In genomic region chr20:32433311-32434021, GRCh38 we compare ENCODE assay signal across 17 cellular contexts.
DNase-seq lines count a peak whose midpoint lies in the region; ATAC-seq, FAIRE-seq and TF ChIP-seq lines count a peak whose summit lies in the region.
"Had no signal": no experiment of that assay in that cellular context is flagged by ENCODE, and none has a peak within 500 bp of the region (broad histone marks: within the 10 kb centered on the region; RNA-seq: fewer than 3 reads in every experiment).

No MANE protein-coding gene starts in this region.

- TF ChIP-seq EP300 in K562 (IDR thresholded peaks at IDR 0.05; ENCODE audit: low read length), result no peak

- H2AFZ ChIP-seq in K562 (ENCODE audit: low read depth, low read length) (no peak overlapping the region), hepatocyte (no peak overlapping the region)
- H2AFZ ChIP-seq: GM23248 had no signal

- H3K36me3 ChIP-seq in K562 (ENCODE audit: control insufficient read depth, insufficient read depth, low read length), result peaks cover 98% of the 10 kb centered on the region
- H3K36me3 ChIP-seq in hepatocyte (replicated peaks; ENCODE audit: insufficient read depth, low read depth), result peaks cover 17% of the 10 kb centered on the region
- H3K36me3 ChIP-seq in gastrocnemius medialis, result peaks cover 0 to 99% of the 10 kb centered on the region in 2 donors
- peaks cover 87% of the 10 kb centered on the region for H3K36me3 ChIP-seq in brain microvascular endothelial cell (replicated peaks)

- 0 out of 5 replicates have a peak, but pooled peaks cover 0 to 3% of the 10 kb centered on the region in 2 experiments for H3K4me1 ChIP-seq in K562 (replicated peaks in 1 of 2; ENCODE audit: control insufficient read depth in 2 of 2, insufficient read depth in 2 of 2, low read length in 2 of 2)
- H3K4me1 ChIP-seq in hepatocyte (ENCODE audit: insufficient read depth), result no peaks in the 10 kb centered on the region
- peaks cover 0 to 2% of the 10 kb centered on the region in 2 donors for H3K4me1 ChIP-seq in gastrocnemius medialis
- H3K4me1 ChIP-seq: sigmoid colon, transverse colon had no signal

- no peaks in the 10 kb centered on the region for H3K9me3 ChIP-seq in K562 (replicated peaks; ENCODE audit: control insufficient read depth, insufficient read depth, low read depth, low read length)
- H3K9me3 ChIP-seq in hepatocyte (ENCODE audit: low read depth), result no peaks in the 10 kb centered on the region
- H3K9me3 ChIP-seq in gastrocnemius medialis, result no peaks in the 10 kb centered on the region
- H3K9me3 ChIP-seq: BLaER1, sigmoid colon, transverse colon had no signal

- H3K27me3 ChIP-seq in K562 (ENCODE audit: control insufficient read depth in 2 of 2, insufficient read depth in 2 of 2, low read length in 2 of 2) (no peaks in the 10 kb centered on the region), hepatocyte (no peaks in the 10 kb centered on the region), gastrocnemius medialis (no peaks in the 10 kb centered on the region), brain microvascular endothelial cell (replicated peaks) (no peaks in the 10 kb centered on the region)
- H3K27me3 ChIP-seq: BLaER1, sigmoid colon, transverse colon had no signal

- H3K4me3 ChIP-seq in K562, result no peak overlapping the region
- H3K4me3 ChIP-seq in hepatocyte, result no peak overlapping the region
- H3K4me3 ChIP-seq in gastrocnemius medialis, result no peak overlapping the region
- no peak overlapping the region for H3K4me3 ChIP-seq in brain microvascular endothelial cell (ENCODE audit: low read depth, low read length)
- H3K4me3 ChIP-seq: BLaER1, GM23248, sigmoid colon, transverse colon had no signal

- in situ Hi-C loops in K562 (cut with MboI), result no loop called here
- in situ Hi-C loops in gastrocnemius medialis (cut with MboI; ENCODE audit: low sequenced_read_pairs in 4 of 4), result no loop called here
- in situ Hi-C loops in brain microvascular endothelial cell (cut with HindIII; ENCODE audit: low pct_ligation_motif_present, low sequenced_read_pairs), result no loop called here

- H3K79me2 ChIP-seq in K562 (ENCODE audit: control insufficient read depth, insufficient read depth, low read length) (no peaks in the 10 kb centered on the region), hepatocyte (peaks cover 54% of the 10 kb centered on the region)

- TF ChIP-seq RAD21 in K562 (CRISPR knock-in tag; conservative IDR thresholded peaks at IDR 0.05 in 1 of 2, IDR thresholded peaks at IDR 0.05 in 1 of 2), result no peak

- TSS peak; percentile 32 for BruUV-seq in K562 (replicated peaks; lab: Mats Ljungman, UMichigan)

- CTCF ChIA-PET in K562 (lab: Yijun Ruan, JAX; ENCODE audit: low intra/inter-chr PET ratio), result no interaction called here

- H3K4me2 ChIP-seq in K562 (ENCODE audit: insufficient read depth, low read length) (no peak overlapping the region), hepatocyte (no peak overlapping the region)
- H3K4me2 ChIP-seq: BLaER1 had no signal

- H3K27ac ChIP-seq in K562 (ENCODE audit: extremely low read depth, low read depth, low read length) (no peak overlapping the region), hepatocyte (no peak overlapping the region), gastrocnemius medialis (peak overlapping the region in 1 of 4 donors; percentile 47), brain microvascular endothelial cell (no peak overlapping the region)
- H3K27ac ChIP-seq: BLaER1, GM23248, sigmoid colon, transverse colon had no signal

- DNase-seq in HuH-7.5 (ENCODE audit: low spot score), result peak; percentile 8
- no peak for DNase-seq in K562 (ENCODE audit: extremely low read depth in 1 of 4, low spot score in 3 of 4)
- DNase-seq in hepatocyte (ENCODE audit: low spot score), result peak; percentile 6
- DNase-seq in gastrocnemius medialis, result no peak
- DNase-seq in stimulated activated CD4-positive, alpha-beta T cell treated with anti-CD3 and anti-CD28 coated beads, Interleukin-2, amount 100 ng/mL, for 48 hours, result no peak
- DNase-seq in AG08396 (ENCODE audit: low spot score), result no peak
- no peak for DNase-seq in brain microvascular endothelial cell
- DNase-seq in activated CD4-positive, alpha-beta T cell treated with anti-CD3 and anti-CD28 coated beads for 1 hour, result no peak
- DNase-seq: activated CD4-positive, alpha-beta memory T cell treated with anti-CD3 and anti-CD28 coated beads, Interleukin-2, amount 10 ng/mL, durations not matched to agents 7 days and 5 days; DMS79; GM23248; NCI-H1436 treated with DMSO at 0.1 percent for 48 hours; sigmoid colon; stimulated activated CD4-positive, alpha-beta T cell treated with anti-CD3 and anti-CD28 coated beads, Interleukin-4, amount 100 ng/mL, for 4 hours; transverse colon had no signal

- WGBS in K562 (ENCODE audit: insufficient coverage, low coverage, missing lambda C conversion rate), result 89% methylated on average over 20 of the region's 20 CpGs
- 85% methylated on average over 20 of the region's 20 CpGs for WGBS in hepatocyte (ENCODE audit: low lambda C conversion rate, missing lambda C conversion rate)

- TF ChIP-seq POLR2A in K562 (conservative IDR thresholded peaks at IDR 0.05) (no peak), gastrocnemius medialis (IDR thresholded peaks at IDR 0.05) (no peak)

- ATAC-seq in K562 (no peak), gastrocnemius medialis (peak; percentile 21 to 35)

- FAIRE-seq in K562 (lab: Jason Lieb, UNC), result no peak
- FAIRE-seq: astrocyte had no signal

- intact Hi-C loops in K562 (cut with micrococcal nuclease) (no loop called here), gastrocnemius medialis (cut with DNase I; ENCODE audit: low total_unique reads) (no loop called here)

- POLR2A ChIA-PET in K562 (lab: Yijun Ruan, JAX), result interaction anchor here (0.6 kb wide), 1 partner anchor 198 kb away, joined by 3 read pairs; no protein-coding TSS in a partner anchor

- H4K20me1 ChIP-seq in K562 (replicated peaks; ENCODE audit: control insufficient read depth, insufficient read depth, low read length) (peaks cover 4% of the 10 kb centered on the region; the same call in 1 of the 2 replicates), hepatocyte (ENCODE audit: insufficient read depth, poor library complexity, severe bottlenecking) (peaks cover 5% of the 10 kb centered on the region)

- TF ChIP-seq CTCF in K562 (IDR thresholded peaks at IDR 0.05 in 2 of 3, conservative IDR thresholded peaks at IDR 0.05 in 1 of 3; ENCODE audit: insufficient read depth in 2 of 3, low read depth in 1 of 3, low read length in 3 of 3) (no peak), hepatocyte (IDR thresholded peaks at IDR 0.05; ENCODE audit: poor library complexity) (no peak), gastrocnemius medialis (IDR thresholded peaks at IDR 0.05 in 4 of 5, conservative IDR thresholded peaks at IDR 0.05 in 1 of 5) (no peak), brain microvascular endothelial cell (IDR thresholded peaks at IDR 0.05; ENCODE audit: low read depth, low read length, missing control alignments) (no peak)

- H3K9me1 ChIP-seq in K562 (ENCODE audit: control insufficient read depth, insufficient read depth, low read length), result no peaks in the 10 kb centered on the region

- 0 out of 4 replicates have a peak overlapping the region, but pooled peaks of 1 of the 2 experiments have one; percentile 27 for H3K9ac ChIP-seq in K562 (ENCODE audit: insufficient read depth in 1 of 2, low read depth in 2 of 2, low read length in 2 of 2)
- H3K9ac ChIP-seq: BLaER1, GM23248 had no signal

- no peaks in the 10 kb centered on the region for H3K9me2 ChIP-seq in hepatocyte (replicated peaks; ENCODE audit: insufficient read depth)

TF ChIP-seq in K562, 482 proteins besides CTCF, POLR2A, EP300 and RAD21:
- TF ChIP-seq KLF1 (tag; IDR thresholded peaks at IDR 0.05), result no peak
- no peak for TF ChIP-seq ZNF3 (CRISPR knock-in tag; IDR thresholded peaks at IDR 0.05)
- TF ChIP-seq ZNF121 (CRISPR knock-in tag; conservative IDR thresholded peaks at IDR 0.05), result no peak
- no peak for TF ChIP-seq ADNP (tag; IDR thresholded peaks at IDR 0.05)
- TF ChIP-seq ZNF778 (CRISPR knock-in tag; IDR thresholded peaks at IDR 0.05), result no peak

Comparison
In these comparisons a context has a peak if more than half of its experiments do, and no peak if none do; other contexts are left out.
1. DNase-seq: peak in HuH-7.5 (single experiment) and hepatocyte (single experiment); none in K562 (0 of 4), gastrocnemius medialis (0 of 2), stimulated activated CD4-positive, alpha-beta T cell treated with anti-CD3 and anti-CD28 coated beads, Interleukin-2, amount 100 ng/mL, for 48 hours (0 of 2), AG08396 (single experiment), brain microvascular endothelial cell (single experiment) and activated CD4-positive, alpha-beta T cell treated with anti-CD3 and anti-CD28 coated beads for 1 hour (single experiment).